ENCODE assay signal across 9 cellular contexts in the genomic region with DNA sequence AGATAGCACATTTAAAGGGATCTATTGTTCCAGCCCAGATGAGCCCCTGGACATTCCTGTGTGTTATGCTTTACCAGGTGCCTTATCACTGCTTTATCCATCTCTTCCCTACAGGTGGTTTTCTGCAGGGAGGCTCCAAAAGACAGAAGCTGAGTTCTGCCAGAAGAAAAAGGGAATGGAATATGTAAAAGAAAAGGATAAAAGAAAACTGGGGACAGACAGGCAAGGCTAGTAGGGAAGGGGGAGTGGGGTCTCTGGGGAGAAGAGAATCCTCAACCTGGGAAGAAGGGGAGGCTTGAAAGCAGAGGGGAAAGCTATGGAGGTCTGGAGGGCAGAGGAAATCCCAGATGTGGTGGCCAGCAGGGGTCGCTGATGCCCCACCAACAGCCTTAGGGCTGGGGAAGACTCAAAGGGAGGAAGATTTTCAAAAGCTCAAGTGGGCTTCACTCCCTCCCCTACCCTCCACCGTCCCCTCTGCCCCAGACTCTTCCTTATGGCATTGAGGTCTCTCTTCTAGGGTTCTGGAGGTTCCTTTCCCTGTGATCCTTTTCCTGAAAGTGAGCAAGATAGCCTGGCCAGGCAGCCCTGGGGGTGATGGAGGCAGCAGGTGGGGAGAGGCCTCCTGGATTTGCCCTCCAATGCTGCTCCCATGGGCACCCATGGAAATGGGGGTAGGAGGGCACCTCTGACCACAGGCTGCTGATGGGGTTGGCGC.
DNase-seq lines count a peak whose midpoint lies in the region; ATAC-seq and TF ChIP-seq lines count a peak whose summit lies in the region.
"Had no signal": no experiment of that assay in that cellular context is flagged by ENCODE, and none has a peak within 500 bp of the region (broad histone marks: within the 10 kb centered on the region; RNA-seq: fewer than 3 reads in every experiment).

No MANE protein-coding gene starts in this region.

- peak overlapping the region; percentile 85 to 99 (median 98) for H3K27ac Mint-ChIP-seq in nephron
- H3K27ac Mint-ChIP-seq: stimulated activated naive CD8-positive, alpha-beta T cell treated with anti-CD3 and anti-CD28 coated beads, Interleukin-15, Interleukin-2, amounts not matched to agents 100 ng/mL and 50 ng/mL, for 24 hours had no signal

- no peaks in the 10 kb centered on the region for H3K36me3 Mint-ChIP-seq in activated T-cell treated with anti-CD3 and anti-CD28 coated beads, Interleukin-2, amount 50 U/mL, for 4 hours (ENCODE audit: insufficient read depth)
- H3K36me3 Mint-ChIP-seq in nephron (ENCODE audit: low read depth): no peaks in the 10 kb centered on the region

- no peaks in the 10 kb centered on the region for H3K36me3 ChIP-seq in PC-3 (ENCODE audit: low read depth, low read length)
- H3K36me3 ChIP-seq in fibroblast of lung (ENCODE audit: control insufficient read depth, insufficient read depth, low read length): no peaks in the 10 kb centered on the region

- CTCF ChIA-PET in PC-3 (lab: Charles Lee): interaction anchor here (0.5 to 1.3 kb wide), 8 partner anchors 9 to 369 kb away, joined by 3 to 12 read pairs (median 4); no protein-coding TSS in a partner anchor

- H3F3A ChIP-seq in PC-3 (ENCODE audit: low read length, unreplicated experiment): no peaks in the 10 kb centered on the region

- no peak overlapping the region for H3K4me2 ChIP-seq in PC-3 (ENCODE audit: low read length)
- no peak overlapping the region for H3K4me2 ChIP-seq in fibroblast of lung (ENCODE audit: extremely low read depth, insufficient read depth, low read length)

- H3K9me2 ChIP-seq in PC-3 (replicated peaks; ENCODE audit: low read length): no peaks in the 10 kb centered on the region

- peaks cover 4% of the 10 kb centered on the region for H3K27me3 Mint-ChIP-seq in activated T-cell treated with anti-CD3 and anti-CD28 coated beads, Interleukin-2, amount 50 U/mL, for 4 hours (ENCODE audit: low read depth)
- peaks cover 10% of the 10 kb centered on the region for H3K27me3 Mint-ChIP-seq in nephron (ENCODE audit: low read depth)
- H3K27me3 Mint-ChIP-seq: stimulated activated naive CD8-positive, alpha-beta T cell treated with anti-CD3 and anti-CD28 coated beads, Interleukin-15, Interleukin-2, amounts not matched to agents 100 ng/mL and 50 ng/mL, for 24 hours had no signal

- H3K27ac ChIP-seq in PC-3 (ENCODE audit: low read length) (no peak overlapping the region), fibroblast of lung (ENCODE audit: insufficient read depth, low read length) (no peak overlapping the region)

- H3K9me3 ChIP-seq in PC-3 (ENCODE audit: low read length) (no peaks in the 10 kb centered on the region), fibroblast of lung (ENCODE audit: control insufficient read depth, insufficient read depth, low read depth, low read length) (no peaks in the 10 kb centered on the region)

- H3K9me3 Mint-ChIP-seq in activated T-cell treated with anti-CD3 and anti-CD28 coated beads, Interleukin-2, amount 50 U/mL, for 4 hours: no peaks in the 10 kb centered on the region
- H3K9me3 Mint-ChIP-seq in nephron: no peaks in the 10 kb centered on the region
- H3K9me3 Mint-ChIP-seq: stimulated activated naive CD8-positive, alpha-beta T cell treated with anti-CD3 and anti-CD28 coated beads, Interleukin-15, Interleukin-2, amounts not matched to agents 100 ng/mL and 50 ng/mL, for 24 hours had no signal

- POLR2A ChIA-PET in PC-3 (lab: Charles Lee; ENCODE audit: unreplicated experiment): no interaction called here

- peak; percentile 38 to 49 for DNase-seq in NCI-H2081 (lab: John Stamatoyannopoulos, UW)
- no peak for DNase-seq in NCI-H2081 treated with DMSO at 0.1 percent for 48 hours (lab: John Stamatoyannopoulos, UW)
- DNase-seq in PC-3: peak; percentile 79
- DNase-seq in activated T-cell treated with anti-CD3 and anti-CD28 coated beads, Interleukin-2, amount 50 U/mL, for 4 hours: peak; percentile 72
- DNase-seq in fibroblast of lung (ENCODE audit: low read depth in 2 of 2): peak; percentile 40 to 71
- DNase-seq in stimulated activated naive CD4-positive, alpha-beta T cell treated with Interleukin-2 at 50 U/mL for 16 hours (lab: John Stamatoyannopoulos, UW): peak; percentile 47

- no peak overlapping the region for H3K4me3 Mint-ChIP-seq in activated T-cell treated with anti-CD3 and anti-CD28 coated beads, Interleukin-2, amount 50 U/mL, for 4 hours
- H3K4me3 Mint-ChIP-seq in nephron: peak overlapping the region in 1 of 3 experiments; percentile 40
- H3K4me3 Mint-ChIP-seq: stimulated activated naive CD8-positive, alpha-beta T cell treated with anti-CD3 and anti-CD28 coated beads, Interleukin-15, Interleukin-2, amounts not matched to agents 100 ng/mL and 50 ng/mL, for 24 hours had no signal

- H2AFZ ChIP-seq in PC-3 (ENCODE audit: low read length) (no peak overlapping the region), fibroblast of lung (ENCODE audit: low read length) (no peak overlapping the region)

- peak; percentile 72 for ATAC-seq in HG03066 (IDR thresholded peaks at IDR 0.05; ENCODE audit: low read depth, unreplicated experiment)
- peak; percentile 92 for ATAC-seq in PC-3
- ATAC-seq in activated T-cell treated with anti-CD3 and anti-CD28 coated beads, Interleukin-2, amount 50 U/mL, for 4 hours: peak; percentile 83

- H3K4me1 ChIP-seq in PC-3 (ENCODE audit: insufficient read depth, low read length) (peaks cover 5% of the 10 kb centered on the region), fibroblast of lung (ENCODE audit: control insufficient read depth, extremely low read depth, insufficient read depth, low read length) (peaks cover 2% of the 10 kb centered on the region)

- peak; percentile 90 for TF ChIP-seq CTCF in PC-3 (conservative IDR thresholded peaks at IDR 0.05; ENCODE audit: low read depth, low read length)
- peak; percentile 91 to 92 for TF ChIP-seq CTCF in fibroblast of lung (conservative IDR thresholded peaks at IDR 0.05 in 1 of 2, IDR thresholded peaks at IDR 0.05 in 1 of 2; ENCODE audit: low read depth in 1 of 2, low read length in 2 of 2)
- peak; percentile 89 to 93 (median 92) for TF ChIP-seq CTCF in nephron (IDR thresholded peaks at IDR 0.05; ENCODE audit: unreplicated experiment in 3 of 3)

- H3K9ac ChIP-seq in PC-3 (ENCODE audit: low read length): no peak overlapping the region
- H3K9ac ChIP-seq in fibroblast of lung (ENCODE audit: insufficient read depth, low read length): no peak overlapping the region

- BruUV-seq in PC-3 (replicated peaks; lab: Mats Ljungman, UMichigan): no TSS peak

- H3K79me2 ChIP-seq in PC-3 (ENCODE audit: low read length) (no peaks in the 10 kb centered on the region), fibroblast of lung (ENCODE audit: control insufficient read depth, insufficient read depth, low read length) (no peaks in the 10 kb centered on the region)

- intact Hi-C loops in PC-3 (cut with micrococcal nuclease): loop anchor here (1.0 to 5.0 kb wide), 3 partner anchors 16 to 458 kb away; no protein-coding TSS in a partner anchor

- H4K20me1 ChIP-seq in PC-3 (ENCODE audit: low read length) (no peaks in the 10 kb centered on the region), fibroblast of lung (ENCODE audit: control insufficient read depth, extremely low read depth, insufficient read depth, low read length) (no peaks in the 10 kb centered on the region)

- H3K27me3 ChIP-seq in PC-3 (ENCODE audit: low read length): no peaks in the 10 kb centered on the region
- H3K27me3 ChIP-seq in fibroblast of lung (ENCODE audit: control insufficient read depth, insufficient read depth, low read length): no peaks in the 10 kb centered on the region

- H3K4me3 ChIP-seq in PC-3 (ENCODE audit: low read length) (no peak overlapping the region), fibroblast of lung (replicated peaks in 1 of 4; ENCODE audit: control extremely low read depth in 1 of 4, insufficient read depth in 1 of 4, low read depth in 3 of 4, low read length in 4 of 4) (no peak overlapping the region)

- H3K4me1 Mint-ChIP-seq in activated T-cell treated with anti-CD3 and anti-CD28 coated beads, Interleukin-2, amount 50 U/mL, for 4 hours (ENCODE audit: low read depth): peaks cover 12% of the 10 kb centered on the region
- peaks cover 78% of the 10 kb centered on the region for H3K4me1 Mint-ChIP-seq in nephron
